Comparison of ENCODE assay signal across 18 cellular contexts in genomic region chrX:28889691-28890090, GRCh38.
A peak's percentile ranks its signal among the peaks of the same experiment; 100 is the strongest.
DNase-seq lines count a peak whose midpoint lies in the region; TF ChIP-seq lines count a peak whose summit lies in the region.
"Had no signal": no experiment of that assay in that cellular context is flagged by ENCODE, and none has a peak within 500 bp of the region (broad histone marks: within the 10 kb centered on the region; RNA-seq: fewer than 3 reads in every experiment).

No MANE protein-coding gene starts in this region.

- H3K36me3 ChIP-seq in ascending aorta = no peaks in the 10 kb centered on the region
- H3K36me3 ChIP-seq: BE2C, HAP-1 had no signal

- in situ Hi-C loops in SK-MEL-5 (cut with HindIII; ENCODE audit: low pct_unique_long_range_greater_than_20kb, low sequenced_read_pairs) = no loop called here

- TF ChIP-seq CTCF in LNCaP clone FGC (IDR thresholded peaks at IDR 0.05; ENCODE audit: control insufficient read depth, extremely low read depth, insufficient read depth) = no peak
- TF ChIP-seq CTCF in nephron (IDR thresholded peaks at IDR 0.05; ENCODE audit: unreplicated experiment in 3 of 3) = no peak
- no peak for TF ChIP-seq CTCF in ascending aorta (IDR thresholded peaks at IDR 0.05)

- H3K27ac Mint-ChIP-seq in nephron = peak overlapping the region; percentile 44 to 84 (median 63)
- H3K27ac Mint-ChIP-seq: CD4-positive, CD25-positive, alpha-beta regulatory T cell; IgD-negative memory B cell had no signal

- DNase-seq in LNCaP clone FGC (ENCODE audit: low read depth) (peak; percentile 19), SK-MEL-5 (ENCODE audit: low read depth, low spot score) (peak; percentile 77), pons (ENCODE audit: low spot score) (peak; percentile 45), NCI-H2171 (lab: John Stamatoyannopoulos, UW) (no peak), ascending aorta (ENCODE audit: low spot score in 2 of 2) (no peak), NCI-H446 treated with DMSO at 0.1 percent for 48 hours (lab: John Stamatoyannopoulos, UW) (no peak)
- DNase-seq: 8988T; BE2C; C1 segment of cervical spinal cord; Caco-2; CD4-positive, CD25-positive, alpha-beta regulatory T cell; DMS153; DMS79 treated with DMSO at 0.1 percent for 48 hours; GF-D8; GM23248 had no signal

- peak overlapping the region in 1 of 3 experiments; percentile 48 for H3K4me3 Mint-ChIP-seq in nephron
- H3K4me3 Mint-ChIP-seq: CD4-positive, CD25-positive, alpha-beta regulatory T cell; IgD-negative memory B cell had no signal

- no peaks in the 10 kb centered on the region for H3K36me3 Mint-ChIP-seq in nephron (ENCODE audit: low read depth)
- H3K36me3 Mint-ChIP-seq: CD4-positive, CD25-positive, alpha-beta regulatory T cell; IgD-negative memory B cell had no signal

- peaks cover 11% of the 10 kb centered on the region for H3K4me1 Mint-ChIP-seq in nephron
- H3K4me1 Mint-ChIP-seq: CD4-positive, CD25-positive, alpha-beta regulatory T cell; IgD-negative memory B cell had no signal

- intact Hi-C loops in ascending aorta (cut with DNase I) = no loop called here

- H3K27me3 Mint-ChIP-seq in nephron (ENCODE audit: low read depth) = no peaks in the 10 kb centered on the region
- H3K27me3 Mint-ChIP-seq: CD4-positive, CD25-positive, alpha-beta regulatory T cell; IgD-negative memory B cell had no signal

- no peaks in the 10 kb centered on the region for H3K4me1 ChIP-seq in ascending aorta
- H3K4me1 ChIP-seq: BE2C, Caco-2 had no signal

- H3K27me3 ChIP-seq in ascending aorta = no peaks in the 10 kb centered on the region
- H3K27me3 ChIP-seq: BE2C had no signal

- H3K4me3 ChIP-seq in LNCaP clone FGC (ENCODE audit: low read depth, low read length) (peak overlapping the region; percentile 8), ascending aorta (no peak overlapping the region)
- H3K4me3 ChIP-seq: GM23248, HAP-1 had no signal

- no peaks in the 10 kb centered on the region for H3K9me3 Mint-ChIP-seq in nephron

- no peaks in the 10 kb centered on the region for H3K9me3 ChIP-seq in ascending aorta
- H3K9me3 ChIP-seq: BE2C, Caco-2, HAP-1 had no signal

- no peak overlapping the region for H3K27ac ChIP-seq in ascending aorta
- H3K27ac ChIP-seq: GM23248 had no signal

Comparison
In these comparisons a context has a peak if more than half of its experiments do, and no peak if none do; other contexts are left out.
1. DNase-seq: peak in LNCaP clone FGC (single experiment), SK-MEL-5 (single experiment) and pons (single experiment); none in NCI-H2171 (single experiment), ascending aorta (0 of 2) and NCI-H446 treated with DMSO at 0.1 percent for 48 hours (single experiment).